13 cellular contexts compared by ENCODE assay signal in genomic region chr9:20722221-20722620, GRCh38. TPM values are rescaled to one million over a fixed set of nuclear protein-coding genes. Genes with fewer than 3 reads are reported as not detected.
DNase-seq lines count a peak whose midpoint lies in the region; ATAC-seq, FAIRE-seq and TF ChIP-seq lines count a peak whose summit lies in the region.
"Had no signal": no experiment of that assay in that cellular context is flagged by ENCODE, and none has a peak within 500 bp of the region (broad histone marks: within the 10 kb centered on the region; RNA-seq: fewer than 3 reads in every experiment).

No MANE protein-coding gene starts in this region.

- peaks cover 13% of the 10 kb centered on the region for H3K4me1 Mint-ChIP-seq in CD14-positive monocyte

- intact Hi-C loops in CD14-positive monocyte (cut with micrococcal nuclease) (no loop called here), left ventricle myocardium superior (cut with micrococcal nuclease) (no loop called here)

- H3K4me3 Mint-ChIP-seq in CD14-positive monocyte: no peak overlapping the region
- H3K4me3 Mint-ChIP-seq: activated T-cell treated with anti-CD3 and anti-CD28 coated beads, Interleukin-2, amount 50 U/mL, for 72 hours had no signal

- no peak overlapping the region for H3K4me3 ChIP-seq in bronchial epithelial cell (ENCODE audit: low read depth, low read length)
- H3K4me3 ChIP-seq: sigmoid colon, uterus had no signal

- ATAC-seq in left ventricle myocardium superior: peak; percentile 96
- no peak for ATAC-seq in HG03095 (IDR thresholded peaks at IDR 0.05; ENCODE audit: unreplicated experiment)
- ATAC-seq: activated T-cell treated with anti-CD3 and anti-CD28 coated beads, Interleukin-2, amount 50 U/mL, for 72 hours had no signal

- no peaks in the 10 kb centered on the region for H3K27me3 ChIP-seq in bronchial epithelial cell (ENCODE audit: control insufficient read depth, insufficient read depth, low read length)
- H3K27me3 ChIP-seq: sigmoid colon, uterus had no signal

- H3K27me3 Mint-ChIP-seq in CD14-positive monocyte (ENCODE audit: low read depth in 3 of 3): no peaks in the 10 kb centered on the region

- peaks cover 0 to 2% (median 0%) of the 10 kb centered on the region in 7 donors for H3K9me3 Mint-ChIP-seq in CD14-positive monocyte

- no peak for FAIRE-seq in bronchial epithelial cell (lab: Jason Lieb, UNC)

- peaks cover 18 to 35% of the 10 kb centered on the region in 2 donors for H3K36me3 Mint-ChIP-seq in CD14-positive monocyte

- peak overlapping the region in 5 of 7 donors; percentile 4 to 48 (median 37) for H3K27ac Mint-ChIP-seq in CD14-positive monocyte

- H3K36me3 ChIP-seq in bronchial epithelial cell (ENCODE audit: control insufficient read depth, insufficient read depth, low read length): no peaks in the 10 kb centered on the region
- H3K36me3 ChIP-seq: uterus had no signal

- DNase-seq in CD14-positive monocyte (ENCODE audit: low spot score) (no peak), HT1080 (ENCODE audit: low read depth) (peak; percentile 4), bronchial epithelial cell (ENCODE audit: low read depth) (peak; percentile 46), left ventricle myocardium superior (no peak), OCI-M1 (lab: John Stamatoyannopoulos, UW) (no peak), ecto neural progenitor cell (ENCODE audit: low spot score) (no peak), NCI-H1930 (lab: John Stamatoyannopoulos, UW) (no peak)
- DNase-seq: activated T-cell treated with anti-CD3 and anti-CD28 coated beads, Interleukin-2, amount 50 U/mL, for 72 hours; AML-193; NCI-H2029 treated with DMSO at 0.1 percent for 48 hours; sigmoid colon; uterus had no signal

- TF ChIP-seq CTCF in CD14-positive monocyte (IDR thresholded peaks at IDR 0.05) (no peak), bronchial epithelial cell (IDR thresholded peaks at IDR 0.05; ENCODE audit: insufficient read depth, low read length, severe bottlenecking) (no peak)

RNA-seq across cellular contexts. Expression of gene FOCAD, which starts 38.2 kb away (rescaled TPM):
- 1 to 10 TPM; 5.1 to 6.3 TPM for polyA plus RNA-seq in CD14-positive monocyte
- total RNA-seq in HT1080 (2014; rRNA removed; shearing (Covaris generic)): 39.6 and 40.8 TPM in 2 replicates
- polyA plus RNA-seq in HT1080 (2015; cell fraction: cytosol; rRNA removed): 20.5 and 23.0 TPM in 2 replicates
- polyA plus RNA-seq in HT1080 (2015; cell fraction: nucleus; rRNA removed): 47.2 and 54.7 TPM in 2 replicates
- 28.4 and 34.3 TPM in 2 replicates for total RNA-seq in bronchial epithelial cell
- 29.0 TPM for total RNA-seq in left ventricle myocardium superior

Comparison
In these comparisons a context has a peak if more than half of its experiments do, and no peak if none do; other contexts are left out.
1. DNase-seq: peak in HT1080 (single experiment) and bronchial epithelial cell (single experiment); none in CD14-positive monocyte (single experiment), left ventricle myocardium superior (single experiment), OCI-M1 (single experiment), ecto neural progenitor cell (single experiment) and NCI-H1930 (0 of 2).